In the genomic region with DNA sequence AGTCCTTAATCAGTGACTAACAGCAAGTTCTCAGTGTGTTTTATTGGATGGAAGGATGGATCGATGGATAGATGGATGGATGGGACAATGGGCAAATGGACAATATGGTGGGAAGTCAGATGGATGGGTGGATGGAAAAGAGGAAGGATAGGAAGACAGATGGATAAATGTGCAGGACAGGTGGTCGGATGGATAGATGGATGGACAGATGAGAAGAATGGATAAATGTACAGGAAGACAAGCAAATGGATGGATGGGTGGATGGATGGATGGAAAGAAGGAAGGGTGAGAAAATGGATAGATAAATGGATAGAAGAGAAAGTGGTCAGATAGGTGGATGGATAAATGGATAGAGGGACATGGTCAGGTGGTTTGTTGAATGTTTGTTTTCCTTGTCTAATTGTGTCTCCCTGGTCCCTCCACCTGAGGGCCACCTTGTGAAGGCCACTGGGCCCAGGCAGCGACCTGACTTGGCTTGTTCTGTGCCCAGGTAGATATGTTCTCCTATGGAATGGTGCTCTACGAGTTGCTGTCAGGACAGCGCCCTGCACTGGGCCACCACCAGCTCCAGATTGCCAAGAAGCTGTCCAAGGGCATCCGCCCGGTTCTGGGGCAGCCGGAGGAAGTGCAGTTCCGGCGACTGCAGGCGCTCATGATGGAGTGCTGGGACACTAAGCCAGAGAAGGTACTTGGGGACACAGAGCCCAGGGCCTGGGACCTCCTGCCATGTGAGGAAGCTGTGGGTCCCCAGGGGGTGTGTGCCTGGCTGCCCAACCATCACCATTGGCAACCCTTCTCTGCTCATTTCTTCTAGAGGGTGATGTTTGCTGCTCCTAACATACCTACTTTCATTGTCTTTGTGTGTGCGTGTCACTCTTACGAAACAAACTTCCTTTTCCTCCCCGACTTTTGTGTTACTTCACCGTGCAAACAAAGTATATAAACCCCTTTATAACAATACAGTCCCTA, we compare ENCODE assay signal across 16 cellular contexts.
A peak's percentile ranks its signal among the peaks of the same experiment; 100 is the strongest.
DNase-seq lines count a peak whose midpoint lies in the region; ATAC-seq, FAIRE-seq and TF ChIP-seq lines count a peak whose summit lies in the region.
"Had no signal": no experiment of that assay in that cellular context is flagged by ENCODE, and none has a peak within 500 bp of the region (broad histone marks: within the 10 kb centered on the region; RNA-seq: fewer than 3 reads in every experiment).

No MANE protein-coding gene starts in this region.

- 0 out of 2 replicates have a peak, but pooled peaks have one; percentile 22 for TF ChIP-seq RAD21 in HepG2 (CRISPR knock-in tag; IDR thresholded peaks at IDR 0.05)

- ATAC-seq in RWPE2 (ENCODE audit: low read depth), result no peak
- peak; percentile 50 for ATAC-seq in HepG2
- peak; percentile 42 for ATAC-seq in upper lobe of right lung
- no peak for ATAC-seq in HG02759 (IDR thresholded peaks at IDR 0.05; ENCODE audit: unreplicated experiment)
- no peak for ATAC-seq in body of pancreas
- ATAC-seq: activated T-helper 17 cell treated with anti-CD3 and anti-CD28 coated beads, Interleukin-2, amount 50 U/mL, for 72 hours; pancreas; PC-3 had no signal

- H4K20me1 ChIP-seq in HepG2 (ENCODE audit: insufficient read depth, low read length) (no peaks in the 10 kb centered on the region), MM.1S (ENCODE audit: insufficient read depth, low read length) (no peaks in the 10 kb centered on the region)

- H3K79me2 ChIP-seq in HepG2 (ENCODE audit: insufficient read depth, low read length) (no peaks in the 10 kb centered on the region), MM.1S (ENCODE audit: low read length) (no peaks in the 10 kb centered on the region)

- H3F3A ChIP-seq in MM.1S (ENCODE audit: insufficient read depth, low read length), result no peaks in the 10 kb centered on the region

- TF ChIP-seq EP300 in HepG2 (IDR thresholded peaks at IDR 0.05; ENCODE audit: low read depth in 2 of 2, low read length in 2 of 2), result peak in 1 of 2 experiments; percentile 30; a peak in 1 of 4 replicates
- 0 out of 2 replicates have a peak, but pooled peaks have one; percentile 2 for TF ChIP-seq EP300 in HepG2 (CRISPR knock-in tag; IDR thresholded peaks at IDR 0.05; ENCODE audit: borderline replicate concordance)

- intact Hi-C loops in HepG2 (cut with micrococcal nuclease; ENCODE audit: unreplicated experiment) (no loop called here), upper lobe of right lung (cut with DNase I) (no loop called here), body of pancreas (cut with DNase I) (no loop called here)

- FAIRE-seq in HepG2 (lab: Jason Lieb, UNC), result no peak
- FAIRE-seq: pancreas had no signal

- WGBS in HepG2 (ENCODE audit: low lambda C conversion rate), result 60% methylated on average over 15 of the region's 15 CpGs
- WGBS in body of pancreas, 2 donors, result 77 to 83% methylated on average over 11 to 15 of the region's 15 CpGs

- no peaks in the 10 kb centered on the region for H3K9me2 ChIP-seq in MM.1S (replicated peaks; ENCODE audit: insufficient read depth, low read length)

- H3K4me3 ChIP-seq in RWPE2 (ENCODE audit: severe bottlenecking) (no peak overlapping the region), HepG2 (replicated peaks in 1 of 3; ENCODE audit: insufficient read depth in 1 of 3, low read depth in 2 of 3, low read length in 3 of 3) (no peak overlapping the region), upper lobe of right lung (no peak overlapping the region), MM.1S (ENCODE audit: low read length) (no peak overlapping the region), body of pancreas (no peak overlapping the region)
- H3K4me3 ChIP-seq: pancreas had no signal

- no peak for TF ChIP-seq POLR2A in HepG2 (IDR thresholded peaks at IDR 0.05; ENCODE audit: insufficient read depth in 1 of 2, low read depth in 2 of 2, low read length in 2 of 2)
- no peak for TF ChIP-seq POLR2A in body of pancreas (IDR thresholded peaks at IDR 0.05)

- H3K9me3 ChIP-seq in RWPE2 (ENCODE audit: severe bottlenecking), result no peaks in the 10 kb centered on the region
- no peaks in the 10 kb centered on the region for H3K9me3 ChIP-seq in HepG2 (ENCODE audit: low read length)
- H3K9me3 ChIP-seq in upper lobe of right lung, result no peaks in the 10 kb centered on the region
- no peaks in the 10 kb centered on the region for H3K9me3 ChIP-seq in MM.1S (replicated peaks; ENCODE audit: insufficient read depth, low read length)
- no peaks in the 10 kb centered on the region for H3K9me3 ChIP-seq in body of pancreas
- H3K9me3 ChIP-seq: pancreas had no signal

- no peak for TF ChIP-seq CTCF in RWPE2 (IDR thresholded peaks at IDR 0.05; ENCODE audit: poor library complexity, severe bottlenecking)
- peak; percentile 58 for TF ChIP-seq CTCF in HepG2 (CRISPR knock-in tag; IDR thresholded peaks at IDR 0.05)
- TF ChIP-seq CTCF in upper lobe of right lung (IDR thresholded peaks at IDR 0.05), result no peak
- TF ChIP-seq CTCF in MM.1S (IDR thresholded peaks at IDR 0.05; ENCODE audit: low read length), result no peak
- no peak for TF ChIP-seq CTCF in body of pancreas (IDR thresholded peaks at IDR 0.05)

- CTCF ChIA-PET in HepG2 (lab: Yijun Ruan, JAX; ENCODE audit: low intra/inter-chr PET ratio, low total read pairs), result no interaction called here

- H3K27ac ChIP-seq in RWPE2 (ENCODE audit: poor library complexity, severe bottlenecking) (no peak overlapping the region), HepG2 (ENCODE audit: extremely low read length, insufficient read depth, low read length) (no peak overlapping the region), upper lobe of right lung (peak overlapping the region; percentile 30), MM.1S (ENCODE audit: low read length) (no peak overlapping the region), body of pancreas (no peak overlapping the region)
- H3K27ac ChIP-seq: pancreas had no signal

- H3K27me3 ChIP-seq in RWPE2 (ENCODE audit: insufficient read depth, poor library complexity, severe bottlenecking) (no peaks in the 10 kb centered on the region), HepG2 (ENCODE audit: control insufficient read depth in 1 of 2, insufficient read depth in 2 of 2, low read length in 2 of 2) (no peaks in the 10 kb centered on the region), upper lobe of right lung (no peaks in the 10 kb centered on the region), MM.1S (replicated peaks; ENCODE audit: insufficient read depth, low read length) (no peaks in the 10 kb centered on the region), body of pancreas (no peaks in the 10 kb centered on the region)
- H3K27me3 ChIP-seq: pancreas had no signal

- BruUV-seq in HepG2 (replicated peaks; lab: Mats Ljungman, UMichigan), result no TSS peak

- in situ Hi-C loops in HepG2 (cut with HindIII; ENCODE audit: extremely low pct_ligation_motif_present, low pct_unique_long_range_greater_than_20kb), result no loop called here

- H3K36me3 ChIP-seq in RWPE2 (ENCODE audit: low read depth), result peaks cover 50% of the 10 kb centered on the region
- peaks cover 0 to 1% of the 10 kb centered on the region in 2 experiments; a peak in 1 of 5 replicates for H3K36me3 ChIP-seq in HepG2 (replicated peaks in 1 of 2; ENCODE audit: control insufficient read depth in 1 of 2, insufficient read depth in 2 of 2, low read length in 2 of 2)
- peaks cover 75% of the 10 kb centered on the region for H3K36me3 ChIP-seq in upper lobe of right lung
- H3K36me3 ChIP-seq in MM.1S (replicated peaks; ENCODE audit: insufficient read depth, low read length), result no peaks in the 10 kb centered on the region
- peaks cover 4 to 13% of the 10 kb centered on the region in 2 donors for H3K36me3 ChIP-seq in body of pancreas (replicated peaks in 1 of 2; ENCODE audit: insufficient read depth in 1 of 2, low read depth in 2 of 2)

- H3K4me1 ChIP-seq in RWPE2 (ENCODE audit: insufficient read depth, poor library complexity, severe bottlenecking) (no peaks in the 10 kb centered on the region), HepG2 (ENCODE audit: insufficient read depth, low read length) (peaks cover 36% of the 10 kb centered on the region), upper lobe of right lung (no peaks in the 10 kb centered on the region), MM.1S (ENCODE audit: low read length) (no peaks in the 10 kb centered on the region), body of pancreas (no peaks in the 10 kb centered on the region)
- H3K4me1 ChIP-seq: pancreas had no signal

- no peak overlapping the region for H3K4me2 ChIP-seq in HepG2 (ENCODE audit: low read depth, low read length)
- no peak overlapping the region for H3K4me2 ChIP-seq in MM.1S (ENCODE audit: low read depth, low read length)

- POLR2A ChIA-PET in HepG2 (lab: Yijun Ruan, JAX), result no interaction called here

- DNase-seq in activated CD8-positive, alpha-beta memory T cell treated with anti-CD3 and anti-CD28 coated beads for 24 hours, result peak; percentile 44
- no peak for DNase-seq in activated CD8-positive, alpha-beta memory T cell treated with anti-CD3 and anti-CD28 coated beads, Interleukin-2, amount 50 U/mL, for 48 hours
- DNase-seq in RWPE2 (ENCODE audit: low spot score) (peak; percentile 54), HepG2 (ENCODE audit: low spot score) (peak; percentile 80), upper lobe of right lung (peak; percentile 57), MM.1S (no peak), body of pancreas (no peak)
- DNase-seq: activated CD4-positive, alpha-beta T cell treated with anti-CD3 and anti-CD28 coated beads, Interleukin-2, amount 50 U/mL, for 4 hours; effector CD4-positive, alpha-beta T cell; NCI-H1092; NCI-H524; pancreas; PC-3; stimulated activated CD4-positive, alpha-beta T cell treated with anti-CD3 and anti-CD28 coated beads, Interleukin-4, amount 100 ng/mL, for 24 hours had no signal

- H2AFZ ChIP-seq in HepG2 (ENCODE audit: low read length) (no peak overlapping the region), MM.1S (ENCODE audit: low read length) (no peak overlapping the region)

- no peak overlapping the region for H3K9ac ChIP-seq in HepG2 (ENCODE audit: insufficient read depth, low read depth, low read length)
- no peak overlapping the region for H3K9ac ChIP-seq in MM.1S (ENCODE audit: low read length)

TF ChIP-seq in HepG2, 621 proteins besides CTCF, POLR2A, EP300 and RAD21 (continues in another document):
- TF ChIP-seq, protein P1, sequence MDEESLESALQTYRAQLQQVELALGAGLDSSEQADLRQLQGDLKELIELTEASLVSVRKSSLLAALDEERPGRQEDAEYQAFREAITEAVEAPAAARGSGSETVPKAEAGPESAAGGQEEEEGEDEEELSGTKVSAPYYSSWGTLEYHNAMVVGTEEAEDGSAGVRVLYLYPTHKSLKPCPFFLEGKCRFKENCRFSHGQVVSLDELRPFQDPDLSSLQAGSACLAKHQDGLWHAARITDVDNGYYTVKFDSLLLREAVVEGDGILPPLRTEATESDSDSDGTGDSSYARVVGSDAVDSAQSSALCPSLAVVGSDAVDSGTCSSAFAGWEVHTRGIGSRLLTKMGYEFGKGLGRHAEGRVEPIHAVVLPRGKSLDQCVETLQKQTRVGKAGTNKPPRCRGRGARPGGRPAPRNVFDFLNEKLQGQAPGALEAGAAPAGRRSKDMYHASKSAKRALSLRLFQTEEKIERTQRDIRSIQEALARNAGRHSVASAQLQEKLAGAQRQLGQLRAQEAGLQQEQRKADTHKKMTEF (CRISPR knock-in tag; IDR thresholded peaks at IDR 0.05), result peak; percentile 27; the same call in 1 of the 2 replicates
- TF ChIP-seq SAP130 (CRISPR knock-in tag; IDR thresholded peaks at IDR 0.05; ENCODE audit: low read depth) (0 out of 2 replicates have a peak, but pooled peaks have one; percentile 23), ELF3 (CRISPR knock-in tag; IDR thresholded peaks at IDR 0.05) (0 out of 2 replicates have a peak, but pooled peaks have one; percentile 38)

Comparison
In these comparisons a context has a peak if more than half of its experiments do, and no peak if none do; other contexts are left out.
1. DNase-seq: peak in activated CD8-positive, alpha-beta memory T cell treated with anti-CD3 and anti-CD28 coated beads for 24 hours (single experiment), RWPE2 (single experiment), HepG2 (single experiment) and upper lobe of right lung (single experiment); none in activated CD8-positive, alpha-beta memory T cell treated with anti-CD3 and anti-CD28 coated beads, Interleukin-2, amount 50 U/mL, for 48 hours (single experiment), MM.1S (single experiment) and body of pancreas (0 of 4).
2. ATAC-seq: peak in HepG2 (single experiment) and upper lobe of right lung (single experiment); none in RWPE2 (single experiment), HG02759 (single experiment) and body of pancreas (single experiment).